ENCODE assay signal across 11 cellular contexts in genomic region chr17:60315650-60316049, GRCh38.
DNase-seq lines count a peak whose midpoint lies in the region; ATAC-seq and TF ChIP-seq lines count a peak whose summit lies in the region.
"Had no signal": no experiment of that assay in that cellular context is flagged by ENCODE, and none has a peak within 500 bp of the region (broad histone marks: within the 10 kb centered on the region; RNA-seq: fewer than 3 reads in every experiment).

No MANE protein-coding gene starts in this region.

- H3K27me3 ChIP-seq in Panc1 (ENCODE audit: control insufficient read depth, insufficient read depth, low read length) (no peaks in the 10 kb centered on the region), foreskin keratinocyte (no peaks in the 10 kb centered on the region), HAP-1 (ENCODE audit: low read depth) (no peaks in the 10 kb centered on the region)
- H3K27me3 ChIP-seq: spleen had no signal

- ATAC-seq in Panc1 = peak; percentile 45; the same call in 1 of the 2 replicates
- ATAC-seq in foreskin keratinocyte = no peak
- ATAC-seq in GM19397 (IDR thresholded peaks at IDR 0.05; ENCODE audit: unreplicated experiment) = no peak

- in situ Hi-C loops in Panc1 (cut with HindIII; ENCODE audit: low pct_unique_long_range_greater_than_20kb, low sequenced_read_pairs) = no loop called here
- in situ Hi-C loops in HAP-1 (cut with MboI; ENCODE audit: low sequenced_read_pairs) = no loop called here

- H3K4me3 ChIP-seq in HFF-Myc (replicated peaks; ENCODE audit: low read depth, low read length) (no peak overlapping the region), Panc1 (ENCODE audit: low read depth in 2 of 2, low read length in 2 of 2) (no peak overlapping the region), HAP-1 (no peak overlapping the region)
- H3K4me3 ChIP-seq: spleen had no signal

- H3K9me3 ChIP-seq in Panc1 (ENCODE audit: control insufficient read depth, insufficient read depth, low read depth, low read length) = no peaks in the 10 kb centered on the region
- H3K9me3 ChIP-seq in HAP-1 = no peaks in the 10 kb centered on the region
- H3K9me3 ChIP-seq: spleen had no signal

- H3K36me3 ChIP-seq in Panc1 (ENCODE audit: control insufficient read depth, insufficient read depth, low read length) = no peaks in the 10 kb centered on the region
- no peaks in the 10 kb centered on the region for H3K36me3 ChIP-seq in HAP-1 (replicated peaks)
- H3K36me3 ChIP-seq: spleen had no signal

- CTCF ChIA-PET in Panc1 (lab: Charles Lee) = interaction anchor here (0.5 kb wide), 1 partner anchor 10 kb away, joined by 3 read pairs; no protein-coding TSS in a partner anchor

- no TSS peak for BruUV-seq in Panc1 (replicated peaks; lab: Mats Ljungman, UMichigan)

- H3K27ac ChIP-seq in Panc1 (ENCODE audit: low read length) = no peak overlapping the region
- H3K27ac ChIP-seq in foreskin keratinocyte = no peak overlapping the region
- H3K27ac ChIP-seq: spleen had no signal

- POLR2A ChIA-PET in Panc1 (lab: Charles Lee) = interaction anchor here (1.2 kb wide), 1 partner anchor 10 kb away, joined by 9 read pairs; no protein-coding TSS in a partner anchor

- intact Hi-C loops in Panc1 (cut with micrococcal nuclease; ENCODE audit: unreplicated experiment) = no loop called here

- TF ChIP-seq CTCF in HFF-Myc (IDR thresholded peaks at IDR 0.05; ENCODE audit: low read depth, low read length, missing control alignments) (peak; percentile 6), Panc1 (IDR thresholded peaks at IDR 0.05) (peak; percentile 44), foreskin keratinocyte (conservative IDR thresholded peaks at IDR 0.05) (peak; percentile 42)

- peaks cover 4% of the 10 kb centered on the region; the same call in 1 of the 2 replicates for H3K4me1 ChIP-seq in Panc1 (ENCODE audit: control insufficient read depth, insufficient read depth, low read length)
- H3K4me1 ChIP-seq in foreskin keratinocyte = peaks cover 6% of the 10 kb centered on the region
- peaks cover 13% of the 10 kb centered on the region for H3K4me1 ChIP-seq in HAP-1

- DNase-seq in CMK (ENCODE audit: low read depth) = peak; percentile 22
- no peak for DNase-seq in HFF-Myc (ENCODE audit: extremely low read depth, low read depth)
- no peak for DNase-seq in Panc1 (ENCODE audit: low read depth, low spot score)
- DNase-seq in foreskin keratinocyte = no peak
- DNase-seq in middle frontal gyrus (ENCODE audit: extremely low spot score, low spot score) = no peak
- no peak for DNase-seq in NCI-H526 (lab: John Stamatoyannopoulos, UW)
- no peak for DNase-seq in HAP-1 (ENCODE audit: low spot score in 2 of 2)
- DNase-seq: activated gamma-delta T cell, spleen, T-helper 9 cell had no signal
